1 cellular context compared by ENCODE assay signal in genomic region chr17:74347646-74348045, GRCh38.
TF ChIP-seq lines count a peak whose summit lies in the region.

No MANE protein-coding gene starts in this region.

TF ChIP-seq in K562, 482 proteins besides CTCF, POLR2A, EP300 and RAD21:
- TF ChIP-seq, protein P1, sequence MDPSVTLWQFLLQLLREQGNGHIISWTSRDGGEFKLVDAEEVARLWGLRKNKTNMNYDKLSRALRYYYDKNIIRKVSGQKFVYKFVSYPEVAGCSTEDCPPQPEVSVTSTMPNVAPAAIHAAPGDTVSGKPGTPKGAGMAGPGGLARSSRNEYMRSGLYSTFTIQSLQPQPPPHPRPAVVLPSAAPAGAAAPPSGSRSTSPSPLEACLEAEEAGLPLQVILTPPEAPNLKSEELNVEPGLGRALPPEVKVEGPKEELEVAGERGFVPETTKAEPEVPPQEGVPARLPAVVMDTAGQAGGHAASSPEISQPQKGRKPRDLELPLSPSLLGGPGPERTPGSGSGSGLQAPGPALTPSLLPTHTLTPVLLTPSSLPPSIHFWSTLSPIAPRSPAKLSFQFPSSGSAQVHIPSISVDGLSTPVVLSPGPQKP (CRISPR knock-in tag; IDR thresholded peaks at IDR 0.05): no peak
- TF ChIP-seq ID3 (CRISPR knock-in tag; IDR thresholded peaks at IDR 0.05) (no peak), ID3 (tag; IDR thresholded peaks at IDR 0.05) (no peak), ZNF134 (CRISPR knock-in tag; conservative IDR thresholded peaks at IDR 0.05) (no peak), ZNF121 (CRISPR knock-in tag; conservative IDR thresholded peaks at IDR 0.05) (no peak), ZBTB40 (IDR thresholded peaks at IDR 0.05) (no peak), ZBTB40 (CRISPR knock-in tag; IDR thresholded peaks at IDR 0.05) (no peak), ZBTB1 (CRISPR knock-in tag; IDR thresholded peaks at IDR 0.05; ENCODE audit: borderline replicate concordance, low read depth) (no peak), NFE2L1 (tag; IDR thresholded peaks at IDR 0.05; ENCODE audit: borderline replicate concordance, low read depth) (no peak), NR2C1 (IDR thresholded peaks at IDR 0.05) (no peak), NR2C1 (tag; IDR thresholded peaks at IDR 0.05) (no peak), ZNF780A (CRISPR knock-in tag; IDR thresholded peaks at IDR 0.05) (no peak)
- TF ChIP-seq, protein P2, sequence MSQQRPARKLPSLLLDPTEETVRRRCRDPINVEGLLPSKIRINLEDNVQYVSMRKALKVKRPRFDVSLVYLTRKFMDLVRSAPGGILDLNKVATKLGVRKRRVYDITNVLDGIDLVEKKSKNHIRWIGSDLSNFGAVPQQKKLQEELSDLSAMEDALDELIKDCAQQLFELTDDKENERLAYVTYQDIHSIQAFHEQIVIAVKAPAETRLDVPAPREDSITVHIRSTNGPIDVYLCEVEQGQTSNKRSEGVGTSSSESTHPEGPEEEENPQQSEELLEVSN (IDR thresholded peaks at IDR 0.05; ENCODE audit: borderline replicate concordance in 1 of 2, extremely low read depth in 1 of 2, insufficient read depth in 1 of 2, insufficient read length in 1 of 2, low read depth in 1 of 2, low read length in 1 of 2, poor library complexity in 1 of 2, severe bottlenecking in 1 of 2): no peak
- TF ChIP-seq, protein P3, sequence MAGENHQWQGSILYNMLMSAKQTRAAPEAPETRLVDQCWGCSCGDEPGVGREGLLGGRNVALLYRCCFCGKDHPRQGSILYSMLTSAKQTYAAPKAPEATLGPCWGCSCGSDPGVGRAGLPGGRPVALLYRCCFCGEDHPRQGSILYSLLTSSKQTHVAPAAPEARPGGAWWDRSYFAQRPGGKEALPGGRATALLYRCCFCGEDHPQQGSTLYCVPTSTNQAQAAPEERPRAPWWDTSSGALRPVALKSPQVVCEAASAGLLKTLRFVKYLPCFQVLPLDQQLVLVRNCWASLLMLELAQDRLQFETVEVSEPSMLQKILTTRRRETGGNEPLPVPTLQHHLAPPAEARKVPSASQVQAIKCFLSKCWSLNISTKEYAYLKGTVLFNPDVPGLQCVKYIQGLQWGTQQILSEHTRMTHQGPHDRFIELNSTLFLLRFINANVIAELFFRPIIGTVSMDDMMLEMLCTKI (IDR thresholded peaks at IDR 0.05; ENCODE audit: partially characterized antibody): no peak
TF ChIP-seq in K562: peak in this region for 0.
